In genomic region chr14:65170768-65171251, GRCh38 we compare ENCODE assay signal across 8 cellular contexts.
A peak's percentile ranks its signal among the peaks of the same experiment; 100 is the strongest.
DNase-seq lines count a peak whose midpoint lies in the region; ATAC-seq and TF ChIP-seq lines count a peak whose summit lies in the region.

No MANE protein-coding gene starts in this region.

- H3K9me3 Mint-ChIP-seq in endothelial cell (ENCODE audit: unreplicated experiment), result no peaks in the 10 kb centered on the region
- no peaks in the 10 kb centered on the region for H3K9me3 Mint-ChIP-seq in naive thymus-derived CD8-positive, alpha-beta T cell

- no peaks in the 10 kb centered on the region for H3K9me3 ChIP-seq in subcutaneous abdominal adipose tissue (ENCODE audit: control insufficient read depth in 5 of 5, low read length in 5 of 5)

- peak; percentile 32 for TF ChIP-seq CTCF in GM13976 (IDR thresholded peaks at IDR 0.05; ENCODE audit: borderline replicate concordance, control extremely low read depth, extremely low read depth, insufficient read depth, missing control alignments)
- TF ChIP-seq CTCF in NB4 (IDR thresholded peaks at IDR 0.05; ENCODE audit: low read depth, low read length), result peak; percentile 7
- TF ChIP-seq CTCF in endothelial cell (IDR thresholded peaks at IDR 0.05; ENCODE audit: unreplicated experiment), result no peak

- TF ChIP-seq POLR2A in NB4 (IDR thresholded peaks at IDR 0.05; ENCODE audit: extremely low read depth, insufficient read length), result no peak

- H3K4me1 Mint-ChIP-seq in endothelial cell (ENCODE audit: unreplicated experiment), result peaks cover 4% of the 10 kb centered on the region
- H3K4me1 Mint-ChIP-seq in naive thymus-derived CD8-positive, alpha-beta T cell, result peaks cover 5 to 15% (median 11%) of the 10 kb centered on the region in 4 donors

- H3K27ac Mint-ChIP-seq in endothelial cell (ENCODE audit: unreplicated experiment), result no peak overlapping the region
- H3K27ac Mint-ChIP-seq in naive thymus-derived CD8-positive, alpha-beta T cell, result peak overlapping the region in 5 of 10 donors; percentile 4 to 63 (median 58)

- ATAC-seq in naive thymus-derived CD8-positive, alpha-beta T cell, result peak; percentile 84 to 88
- ATAC-seq in GM21423 (IDR thresholded peaks at IDR 0.05; ENCODE audit: unreplicated experiment), result no peak
- no peak for ATAC-seq in HG03378 (IDR thresholded peaks at IDR 0.05; ENCODE audit: unreplicated experiment)

- POLR2A ChIA-PET in naive thymus-derived CD8-positive, alpha-beta T cell (lab: Charles Lee), result no interaction called here

- peak overlapping the region in 1 of 5 donors; percentile 13 for H3K9ac ChIP-seq in subcutaneous abdominal adipose tissue (ENCODE audit: low read length in 5 of 5)

- no peaks in the 10 kb centered on the region for H3K27me3 Mint-ChIP-seq in endothelial cell (ENCODE audit: unreplicated experiment)
- H3K27me3 Mint-ChIP-seq in naive thymus-derived CD8-positive, alpha-beta T cell, result peaks cover 5 to 16% (median 9%) of the 10 kb centered on the region in 5 donors

- no peak overlapping the region for H3K4me3 Mint-ChIP-seq in endothelial cell (ENCODE audit: unreplicated experiment)
- H3K4me3 Mint-ChIP-seq in naive thymus-derived CD8-positive, alpha-beta T cell, result peak overlapping the region; percentile 49 to 86 (median 72)

- in situ Hi-C loops in GM13976 (cut with MboI; ENCODE audit: low sequenced_read_pairs, unreplicated experiment), result loop anchor here (25.0 kb wide), 1 partner anchor 891 kb away; no protein-coding TSS in a partner anchor

- H3K27ac ChIP-seq in subcutaneous abdominal adipose tissue (ENCODE audit: low read depth, low read length), result no peak overlapping the region

- no peak overlapping the region for H3K4me3 ChIP-seq in NB4 (ENCODE audit: low read depth, low read length)
- H3K4me3 ChIP-seq in subcutaneous abdominal adipose tissue (ENCODE audit: low read depth in 1 of 5, low read length in 5 of 5), result peak overlapping the region in 4 of 5 donors; percentile 5 to 45 (median 26)

- H3K27me3 ChIP-seq in subcutaneous abdominal adipose tissue (ENCODE audit: control insufficient read depth in 5 of 5, insufficient read depth in 4 of 5, low read length in 5 of 5), result peaks cover 0 to 13% (median 9%) of the 10 kb centered on the region in 5 donors

- DNase-seq in GM13976 (ENCODE audit: low spot score), result peak; percentile 60
- DNase-seq in NB4 (ENCODE audit: low read depth), result peak; percentile 33
- peak; percentile 74 for DNase-seq in activated CD8-positive, alpha-beta memory T cell treated with anti-CD3 and anti-CD28 coated beads for 24 hours
- DNase-seq in endothelial cell (ENCODE audit: low spot score), result peak; percentile 49
- peak in 7 of 10 donors; percentile 2 to 68 (median 38) for DNase-seq in naive thymus-derived CD8-positive, alpha-beta T cell

- no peaks in the 10 kb centered on the region for H3K36me3 Mint-ChIP-seq in endothelial cell (ENCODE audit: low read depth, unreplicated experiment)
- no peaks in the 10 kb centered on the region for H3K36me3 Mint-ChIP-seq in naive thymus-derived CD8-positive, alpha-beta T cell

- H3K4me1 ChIP-seq in subcutaneous abdominal adipose tissue (ENCODE audit: control insufficient read depth in 5 of 5, insufficient read depth in 5 of 5, low read length in 5 of 5), result peaks cover 0 to 16% (median 10%) of the 10 kb centered on the region in 5 donors

- no peaks in the 10 kb centered on the region for H3K36me3 ChIP-seq in subcutaneous abdominal adipose tissue (ENCODE audit: control insufficient read depth in 5 of 5, insufficient read depth in 5 of 5, low read length in 5 of 5)

Comparison
In these comparisons a context has a peak if more than half of its experiments do, and no peak if none do; other contexts are left out.
1. ATAC-seq: peak in naive thymus-derived CD8-positive, alpha-beta T cell (2 of 2); none in GM21423 (single experiment) and HG03378 (single experiment).
2. Peak in every context shown above with its lines, with median percentiles within 50 percentile points of each other: DNase-seq.